Comparison of ENCODE assay signal across 12 cellular contexts in the genomic region with DNA sequence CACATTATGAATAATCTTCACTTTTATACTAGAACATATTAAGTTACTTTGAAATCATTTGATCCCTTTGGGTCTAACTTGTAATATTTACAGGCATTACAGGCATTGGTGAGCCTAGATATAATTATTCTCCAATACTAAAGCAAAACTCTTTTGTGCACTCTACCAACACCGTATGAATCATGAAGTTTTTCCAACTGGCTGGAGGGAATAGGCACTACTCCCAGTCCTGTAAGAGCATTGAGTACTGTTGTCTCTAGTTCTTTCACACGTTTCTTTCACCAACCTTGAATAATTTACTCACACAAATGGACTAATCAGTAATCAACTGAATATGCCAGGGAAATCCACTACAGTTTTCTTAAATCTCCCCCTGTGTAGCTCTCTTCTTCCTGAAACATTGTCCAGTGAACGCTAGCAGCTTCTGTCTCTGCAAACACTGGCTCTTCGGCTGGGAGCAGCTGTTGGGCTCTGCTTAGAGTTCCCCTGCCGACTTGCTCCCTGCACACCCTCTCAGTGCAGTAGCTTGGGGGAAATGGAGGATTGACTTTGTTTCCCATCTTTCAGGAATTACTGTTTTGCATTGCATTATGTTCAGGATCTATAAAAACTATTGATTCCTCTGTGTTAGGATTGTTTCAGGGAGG.
DNase-seq lines count a peak whose midpoint lies in the region; ATAC-seq and TF ChIP-seq lines count a peak whose summit lies in the region.
"Had no signal": no experiment of that assay in that cellular context is flagged by ENCODE, and none has a peak within 500 bp of the region (broad histone marks: within the 10 kb centered on the region; RNA-seq: fewer than 3 reads in every experiment).

No MANE protein-coding gene starts in this region.

- H4K20me1 ChIP-seq in smooth muscle cell (ENCODE audit: low read depth) = no peaks in the 10 kb centered on the region

- H3K79me2 ChIP-seq in smooth muscle cell (ENCODE audit: low read depth) = no peaks in the 10 kb centered on the region

- DNase-seq in NCI-H510A treated with DMSO at 0.1 percent for 48 hours (lab: John Stamatoyannopoulos, UW) = peak; percentile 37
- no peak for DNase-seq in NCI-H510A (lab: John Stamatoyannopoulos, UW)
- peak; percentile 44 for DNase-seq in SK-MEL-5 (ENCODE audit: low read depth, low spot score)
- peak; percentile 9 to 13 for DNase-seq in heart right ventricle
- DNase-seq in smooth muscle cell (lab: John Stamatoyannopoulos, UW; ENCODE audit: unreplicated experiment) = no peak
- no peak for DNase-seq in CD4-positive, alpha-beta T cell
- DNase-seq in NCI-H2029 treated with DMSO at 0.1 percent for 48 hours (lab: John Stamatoyannopoulos, UW) = no peak
- DNase-seq: EL; stimulated activated CD4-positive, alpha-beta T cell treated with anti-CD3 and anti-CD28 coated beads, Interleukin-12 subunit alpha, Interleukin-12 subunit beta, amount 100 ng/mL, for 4 hours had no signal

- WGBS in heart right ventricle, 2 donors = 30 to 33% methylated on average over 5 of the region's 5 CpGs
- 70% methylated on average over 5 of the region's 5 CpGs for WGBS in smooth muscle cell (ENCODE audit: low lambda C conversion rate)

- no peaks in the 10 kb centered on the region for H3K27me3 Mint-ChIP-seq in CD4-positive, alpha-beta T cell

- no peak overlapping the region for H3K27ac Mint-ChIP-seq in CD4-positive, alpha-beta T cell

- intact Hi-C loops in heart right ventricle (cut with DNase I) = no loop called here
- intact Hi-C loops in CD4-positive, alpha-beta T cell (cut with DNase I, micrococcal nuclease) = no loop called here

- H3K9me3 ChIP-seq in heart right ventricle (no peaks in the 10 kb centered on the region), smooth muscle cell (replicated peaks; ENCODE audit: low read depth) (no peaks in the 10 kb centered on the region)
- H3K9me3 ChIP-seq in CD4-positive, alpha-beta T cell (ENCODE audit: control insufficient read depth, low read length) = no peaks in the 10 kb centered on the region
- H3K9me3 ChIP-seq: vagina had no signal

- CTCF ChIA-PET in CD4-positive, alpha-beta T cell (lab: Charles Lee) = no interaction called here

- no peak overlapping the region for H3K4me3 Mint-ChIP-seq in CD4-positive, alpha-beta T cell
- H3K4me3 Mint-ChIP-seq: nephron had no signal

- peak in 7 of 8 donors; percentile 70 to 89 (median 80) for ATAC-seq in heart right ventricle
- ATAC-seq in CD4-positive, alpha-beta T cell (ENCODE audit: poor library complexity) = no peak
- ATAC-seq in GM19397 (IDR thresholded peaks at IDR 0.05; ENCODE audit: unreplicated experiment) = no peak

- no peaks in the 10 kb centered on the region for H3F3A ChIP-seq in smooth muscle cell (ENCODE audit: low read depth)

- peak overlapping the region; percentile 52 for H2AFZ ChIP-seq in smooth muscle cell (ENCODE audit: low read depth)

- no peaks in the 10 kb centered on the region for H3K4me1 Mint-ChIP-seq in CD4-positive, alpha-beta T cell (ENCODE audit: low read depth)
- H3K4me1 Mint-ChIP-seq: nephron had no signal

- H3K9me3 Mint-ChIP-seq in CD4-positive, alpha-beta T cell = peaks cover 11% of the 10 kb centered on the region

- no peak overlapping the region for H3K9ac ChIP-seq in smooth muscle cell (ENCODE audit: low read depth)

- H3K27me3 ChIP-seq in heart right ventricle = no peaks in the 10 kb centered on the region
- H3K27me3 ChIP-seq in smooth muscle cell (ENCODE audit: low read depth) = no peaks in the 10 kb centered on the region
- no peaks in the 10 kb centered on the region for H3K27me3 ChIP-seq in CD4-positive, alpha-beta T cell (ENCODE audit: control insufficient read depth, insufficient read depth, low read length)
- H3K27me3 ChIP-seq: vagina had no signal

- no peak for TF ChIP-seq CTCF in heart right ventricle (IDR thresholded peaks at IDR 0.05)
- no peak for TF ChIP-seq CTCF in smooth muscle cell (IDR thresholded peaks at IDR 0.05; ENCODE audit: borderline replicate concordance, insufficient read depth, poor library complexity, severe bottlenecking)
- no peak for TF ChIP-seq CTCF in CD4-positive, alpha-beta T cell (IDR thresholded peaks at IDR 0.05)

- H3K27ac ChIP-seq in heart right ventricle (peak overlapping the region in 5 of 10 donors; percentile 18 to 65 (median 40)), smooth muscle cell (ENCODE audit: low read depth) (no peak overlapping the region)
- no peak overlapping the region for H3K27ac ChIP-seq in CD4-positive, alpha-beta T cell (ENCODE audit: low read depth, low read length)
- H3K27ac ChIP-seq: vagina had no signal

- H3K4me2 ChIP-seq in smooth muscle cell = no peak overlapping the region

- POLR2A ChIA-PET in CD4-positive, alpha-beta T cell (lab: Charles Lee) = no interaction called here

- H3K36me3 Mint-ChIP-seq in CD4-positive, alpha-beta T cell (ENCODE audit: low read depth) = no peaks in the 10 kb centered on the region

- peak overlapping the region in 4 of 10 donors; percentile 5 to 27 (median 22) for H3K4me3 ChIP-seq in heart right ventricle
- H3K4me3 ChIP-seq in smooth muscle cell = no peak overlapping the region
- H3K4me3 ChIP-seq: vagina had no signal

- in situ Hi-C loops in SK-MEL-5 (cut with HindIII; ENCODE audit: low pct_unique_long_range_greater_than_20kb, low sequenced_read_pairs) = no loop called here

- no peaks in the 10 kb centered on the region for H3K4me1 ChIP-seq in heart right ventricle
- no peaks in the 10 kb centered on the region for H3K4me1 ChIP-seq in smooth muscle cell (ENCODE audit: low read depth)
- H3K4me1 ChIP-seq: vagina had no signal

- no peaks in the 10 kb centered on the region for H3K36me3 ChIP-seq in heart right ventricle
- no peaks in the 10 kb centered on the region for H3K36me3 ChIP-seq in smooth muscle cell (ENCODE audit: low read depth)
- H3K36me3 ChIP-seq: vagina had no signal

Comparison
In these comparisons a context has a peak if more than half of its experiments do, and no peak if none do; other contexts are left out.
1. DNase-seq: peak in NCI-H510A treated with DMSO at 0.1 percent for 48 hours (single experiment), SK-MEL-5 (single experiment) and heart right ventricle (2 of 2); none in NCI-H510A (single experiment), smooth muscle cell (single experiment), CD4-positive, alpha-beta T cell (0 of 10) and NCI-H2029 treated with DMSO at 0.1 percent for 48 hours (single experiment).
2. ATAC-seq: peak in heart right ventricle (7 of 8); none in CD4-positive, alpha-beta T cell (single experiment) and GM19397 (single experiment).